8 cellular contexts compared by ENCODE assay signal in genomic region chr19:49807888-49808675, GRCh38. TPM values are rescaled to one million over a fixed set of nuclear protein-coding genes. Genes with fewer than 3 reads are reported as not detected.
DNase-seq lines count a peak whose midpoint lies in the region; ATAC-seq and TF ChIP-seq lines count a peak whose summit lies in the region.

No MANE protein-coding gene starts in this region.

- H3K36me3 Mint-ChIP-seq in H9 (ENCODE audit: insufficient read depth in 1 of 3, low read depth in 3 of 3) = peaks cover 18 to 37% (median 35%) of the 10 kb centered on the region in 3 experiments; a peak in 6 of 7 replicates
- peaks cover 3% of the 10 kb centered on the region for H3K36me3 Mint-ChIP-seq in T-helper 17 cell (ENCODE audit: low read depth)

- H2BK20ac ChIP-seq in H9 (ENCODE audit: low read depth, low read length, poor library complexity, severe bottlenecking) = no peak overlapping the region

- H4K20me1 ChIP-seq in H9 (ENCODE audit: control insufficient read depth, insufficient read depth, insufficient read length) (no peaks in the 10 kb centered on the region), smooth muscle cell (ENCODE audit: low read depth) (no peaks in the 10 kb centered on the region)

- no peak for DNase-seq in H9
- no peak for DNase-seq in T-helper 17 cell
- no peak for DNase-seq in left ventricle myocardium inferior
- DNase-seq in smooth muscle cell (lab: John Stamatoyannopoulos, UW; ENCODE audit: unreplicated experiment) = no peak
- DNase-seq in NCI-H345 treated with DMSO at 0.1 percent for 48 hours (lab: John Stamatoyannopoulos, UW; ENCODE audit: unreplicated experiment) = no peak

- H3K9ac ChIP-seq in H9 (ENCODE audit: extremely low read depth, insufficient read length, low read length) (peak overlapping the region; percentile 28), smooth muscle cell (ENCODE audit: low read depth) (no peak overlapping the region)

- H4K8ac ChIP-seq in H9 (replicated peaks; ENCODE audit: insufficient read length, low read depth, low read length) = no peak overlapping the region

- no peak overlapping the region for H2BK120ac ChIP-seq in H9 (ENCODE audit: low read depth, low read length, poor library complexity, severe bottlenecking)

- peaks cover 7% of the 10 kb centered on the region for H3K27me3 Mint-ChIP-seq in H9 (ENCODE audit: low read depth)
- H3K27me3 Mint-ChIP-seq in T-helper 17 cell = no peaks in the 10 kb centered on the region

- H3K4me1 Mint-ChIP-seq in H9 = peaks cover 16 to 36% of the 10 kb centered on the region in 2 experiments
- H3K4me1 Mint-ChIP-seq in T-helper 17 cell = peaks cover 28% of the 10 kb centered on the region

- H3K27ac Mint-ChIP-seq in H9 (no peak overlapping the region), T-helper 17 cell (peak overlapping the region; percentile 88)

- H3K4me1 ChIP-seq in H9 (ENCODE audit: insufficient read depth, low read length) (peaks cover 3% of the 10 kb centered on the region), left ventricle myocardium inferior (peaks cover 38% of the 10 kb centered on the region), smooth muscle cell (ENCODE audit: low read depth) (peaks cover 12% of the 10 kb centered on the region)

- TF ChIP-seq CTCF in H9 (conservative IDR thresholded peaks at IDR 0.05) = no peak
- no peak for TF ChIP-seq CTCF in left ventricle myocardium inferior (IDR thresholded peaks at IDR 0.05; ENCODE audit: borderline replicate concordance)
- TF ChIP-seq CTCF in smooth muscle cell (IDR thresholded peaks at IDR 0.05; ENCODE audit: borderline replicate concordance, insufficient read depth, poor library complexity, severe bottlenecking) = no peak

- H3K9me3 ChIP-seq in H9 (ENCODE audit: control insufficient read depth, low read depth, low read length) = no peaks in the 10 kb centered on the region
- no peaks in the 10 kb centered on the region for H3K9me3 ChIP-seq in T-helper 17 cell (ENCODE audit: control insufficient read depth, low read length, poor library complexity, severe bottlenecking)
- H3K9me3 ChIP-seq in left ventricle myocardium inferior (replicated peaks) = no peaks in the 10 kb centered on the region
- H3K9me3 ChIP-seq in smooth muscle cell (replicated peaks; ENCODE audit: low read depth) = no peaks in the 10 kb centered on the region

- ATAC-seq in T-helper 17 cell (no peak), HG02973 (IDR thresholded peaks at IDR 0.05; ENCODE audit: unreplicated experiment) (no peak), HG02642 (IDR thresholded peaks at IDR 0.05; ENCODE audit: poor library complexity, unreplicated experiment) (no peak), GM21529 (IDR thresholded peaks at IDR 0.05; ENCODE audit: unreplicated experiment) (no peak)

- H2BK12ac ChIP-seq in H9 (ENCODE audit: insufficient read length, low read depth, low read length) = no peak overlapping the region

- H3K14ac ChIP-seq in H9 (ENCODE audit: insufficient read depth, low read length) = no peak overlapping the region

- H3K4me3 Mint-ChIP-seq in H9 (peak overlapping the region in 1 of 2 experiments; percentile 83; a peak in 3 of 5 replicates), T-helper 17 cell (peak overlapping the region; percentile 94)

- no peak overlapping the region for H3T11ph ChIP-seq in H9 (ENCODE audit: low read length)

- H3K4me3 ChIP-seq in left ventricle myocardium inferior = peak overlapping the region; percentile 89
- peak overlapping the region; percentile 65 for H3K4me3 ChIP-seq in smooth muscle cell

- H3K9me3 Mint-ChIP-seq in H9 = no peaks in the 10 kb centered on the region; a peak in 2 of 5 replicates

- H3K4me2 ChIP-seq in H9 (ENCODE audit: insufficient read depth, insufficient read length, low read length) (peak overlapping the region; percentile 22), smooth muscle cell (peak overlapping the region; percentile 89)

- no peak overlapping the region for H3K23ac ChIP-seq in H9 (ENCODE audit: insufficient read length, low read depth, low read length)

- H3K4ac ChIP-seq in H9 (ENCODE audit: low read depth, low read length) = no peak overlapping the region

- H3K27me3 ChIP-seq in H9 (ENCODE audit: insufficient read depth, low read length) (no peaks in the 10 kb centered on the region), left ventricle myocardium inferior (ENCODE audit: low read depth) (no peaks in the 10 kb centered on the region), smooth muscle cell (ENCODE audit: low read depth) (no peaks in the 10 kb centered on the region)

- H2AFZ ChIP-seq in H9 (ENCODE audit: low read length) (no peak overlapping the region), smooth muscle cell (ENCODE audit: low read depth) (no peak overlapping the region)

- no peak overlapping the region for H4K5ac ChIP-seq in H9 (ENCODE audit: insufficient read length, low read depth, low read length)

- H3K79me2 ChIP-seq in H9 (ENCODE audit: insufficient read depth, low read length) (no peaks in the 10 kb centered on the region), smooth muscle cell (ENCODE audit: low read depth) (no peaks in the 10 kb centered on the region)

- H3K23me2 ChIP-seq in H9 (ENCODE audit: insufficient read length, low read depth, low read length, poor library complexity, severe bottlenecking) = peaks cover 13% of the 10 kb centered on the region

- H3K18ac ChIP-seq in H9 (ENCODE audit: insufficient read length, low read depth, low read length) = peak overlapping the region; percentile 73

- H3F3A ChIP-seq in smooth muscle cell (ENCODE audit: low read depth) = peaks cover 9% of the 10 kb centered on the region

- H2BK5ac ChIP-seq in H9 (ENCODE audit: insufficient read length, low read length) = no peak overlapping the region

- H3K56ac ChIP-seq in H9 (ENCODE audit: insufficient read length, low read depth, low read length) = no peak overlapping the region

- H3K27ac ChIP-seq in H9 (ENCODE audit: insufficient read length, low read depth, low read length) = no peak overlapping the region
- H3K27ac ChIP-seq in left ventricle myocardium inferior (replicated peaks) = peak overlapping the region; percentile 93
- H3K27ac ChIP-seq in smooth muscle cell (ENCODE audit: low read depth) = no peak overlapping the region

- no peaks in the 10 kb centered on the region for H3K79me1 ChIP-seq in H9 (ENCODE audit: insufficient read depth, low read depth, low read length, poor library complexity, severe bottlenecking)

- no peak overlapping the region for H2BK15ac ChIP-seq in H9 (ENCODE audit: low read depth, low read length)

- no CpG with 5 or more reads among the region's 21 CpGs for WGBS in H9 (ENCODE audit: extremely low coverage, insufficient read length, low lambda C conversion rate)
- 87% methylated on average over 17 of the region's 21 CpGs for whole genome bisulfite sequencing in smooth muscle cell (ENCODE audit: low lambda C conversion rate)

- no peak overlapping the region for H4K91ac ChIP-seq in H9 (ENCODE audit: insufficient read length, low read depth, low read length)

- H3K36me3 ChIP-seq in left ventricle myocardium inferior (peaks cover 41% of the 10 kb centered on the region), smooth muscle cell (ENCODE audit: low read depth) (no peaks in the 10 kb centered on the region)

- intact Hi-C loops in left ventricle myocardium inferior (cut with micrococcal nuclease) = no loop called here

- H2AK5ac ChIP-seq in H9 (ENCODE audit: insufficient read length, low read length) = no peak overlapping the region

RNA-seq across cellular contexts. Expression of gene FUZ, which starts 5.0 kb away (rescaled TPM):
- total RNA-seq in H9 (2021) = 25.1 and 29.7 TPM in 2 replicates
- 10 to 100 TPM; 29.4 to 30.7 TPM for total RNA-seq in T-helper 17 cell
- total RNA-seq in left ventricle myocardium inferior = 18.3 TPM
- 6.9 and 16.2 TPM in 2 replicates for total RNA-seq in smooth muscle cell
- polyA plus RNA-seq in smooth muscle cell = 18.3 and 19.8 TPM in 2 replicates

RNA-seq across cellular contexts. Expression of gene MED25, which starts 10.0 kb away (rescaled TPM):
- 76.7 and 77.5 TPM in 2 replicates for total RNA-seq in H9 (2021)
- total RNA-seq in T-helper 17 cell = 100 to 1,000 TPM in 1 of 2 donors, 10 to 100 TPM in 1; 94.8 to 108 TPM
- 65.8 TPM for total RNA-seq in left ventricle myocardium inferior
- 16.9 and 20.4 TPM in 2 replicates for total RNA-seq in smooth muscle cell
- 34.1 and 36.4 TPM in 2 replicates for polyA plus RNA-seq in smooth muscle cell

RNA-seq across cellular contexts. Expression of gene AP2A1, which starts 41.3 kb away (rescaled TPM):
- total RNA-seq in H9 (2021) = 108 and 109 TPM in 2 replicates
- total RNA-seq in T-helper 17 cell = 10 to 100 TPM; 43.3 to 51.5 TPM
- total RNA-seq in left ventricle myocardium inferior = 65.5 TPM
- 55.8 and 57.7 TPM in 2 replicates for total RNA-seq in smooth muscle cell
- 57.8 and 65.2 TPM in 2 replicates for polyA plus RNA-seq in smooth muscle cell

RNA-seq across cellular contexts. Expression of gene PTOV1, which starts 42.9 kb away (rescaled TPM):
- total RNA-seq in H9 (2021) (309 and 317 TPM in 2 replicates), T-helper 17 cell (100 to 1,000 TPM; 125 to 162 TPM), left ventricle myocardium inferior (104 TPM), smooth muscle cell (49.0 and 81.0 TPM in 2 replicates)
- 256 and 266 TPM in 2 replicates for polyA plus RNA-seq in smooth muscle cell

RNA-seq across cellular contexts. Expression of gene TSKS, which starts 45.0 kb away (rescaled TPM):
- total RNA-seq in H9 (2021) = 0.28 and 0.37 TPM in 2 replicates
- 1 to 10 TPM in 1 of 2 donors, under 1 TPM in 1; 0.87 to 1.9 TPM for total RNA-seq in T-helper 17 cell
- total RNA-seq in left ventricle myocardium inferior = 0.38 TPM
- not detected in 2 replicates for total RNA-seq in smooth muscle cell
- not detected in 2 replicates for polyA plus RNA-seq in smooth muscle cell
